In the genomic region with DNA sequence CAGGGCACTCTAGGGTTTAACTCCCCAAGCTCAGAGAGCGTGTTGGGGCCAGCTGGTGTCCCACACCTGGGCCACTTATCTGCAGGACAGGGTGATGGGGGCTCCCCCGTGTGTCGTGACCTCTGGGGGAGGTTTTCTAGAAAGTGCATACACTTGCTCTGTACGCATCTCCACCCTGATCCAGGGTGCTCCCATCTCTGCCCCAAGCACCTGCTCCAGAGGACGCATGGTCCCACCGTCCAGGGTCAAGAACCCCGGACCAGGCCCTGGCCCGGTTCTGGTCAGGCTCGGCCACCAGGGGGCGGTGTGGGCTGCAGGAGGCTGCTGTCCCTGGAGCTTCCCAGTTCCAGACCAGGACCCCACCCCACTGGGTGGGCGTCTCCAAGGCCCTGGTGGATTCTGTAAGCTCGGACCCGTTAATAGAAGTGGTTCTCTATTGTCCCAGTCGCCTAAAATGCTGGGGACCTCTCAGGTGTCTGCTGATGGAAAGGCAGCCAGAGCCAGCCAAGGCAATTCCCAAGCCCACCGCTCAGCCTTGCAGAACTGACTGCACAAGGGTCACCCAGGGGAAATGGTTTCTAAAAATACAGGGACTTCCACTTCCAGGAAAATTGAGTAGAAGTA, we compare ENCODE assay signal across 7 cellular contexts. TPM values are rescaled to one million over a fixed set of nuclear protein-coding genes. Genes with fewer than 3 reads are reported as not detected.
DNase-seq lines count a peak whose midpoint lies in the region; ATAC-seq and TF ChIP-seq lines count a peak whose summit lies in the region.

No MANE protein-coding gene starts in this region.

- no peak for ATAC-seq in GM19395 (IDR thresholded peaks at IDR 0.05; ENCODE audit: unreplicated experiment)

- no peaks in the 10 kb centered on the region for H3K27me3 ChIP-seq in neutrophil
- H3K27me3 ChIP-seq in SJCRH30, result no peaks in the 10 kb centered on the region

- H3K9me3 ChIP-seq in neutrophil (no peaks in the 10 kb centered on the region), SJCRH30 (replicated peaks) (0 out of 2 replicates have a peak, but pooled peaks cover 3% of the 10 kb centered on the region)

- DNase-seq in HFF-Myc (ENCODE audit: extremely low read depth, low read depth) (no peak), epithelial cell of esophagus (ENCODE audit: low read depth) (peak; percentile 24), SJCRH30 (no peak), NOMO-1 (lab: John Stamatoyannopoulos, UW; ENCODE audit: unreplicated experiment in 2 of 2) (no peak)
- DNase-seq in activated CD4-positive, alpha-beta T cell treated with anti-CD3 and anti-CD28 coated beads, Interleukin-2, amount 50 U/mL, for 48 hours, result peak; percentile 57

- H3K36me3 ChIP-seq in neutrophil (no peaks in the 10 kb centered on the region), SJCRH30 (no peaks in the 10 kb centered on the region)

- H3K4me1 ChIP-seq in neutrophil (ENCODE audit: control insufficient read depth in 1 of 2, insufficient read depth in 1 of 2, low read depth in 1 of 2, low read length in 1 of 2) (peaks cover 33 to 40% of the 10 kb centered on the region in 2 experiments), SJCRH30 (no peaks in the 10 kb centered on the region)

- TF ChIP-seq CTCF in HFF-Myc (IDR thresholded peaks at IDR 0.05; ENCODE audit: low read depth, low read length, missing control alignments) (peak; percentile 86), epithelial cell of esophagus (IDR thresholded peaks at IDR 0.05; ENCODE audit: insufficient read depth, low read depth, low read length, missing control alignments) (peak; percentile 79), neutrophil (IDR thresholded peaks at IDR 0.05) (peak; percentile 88)

- H3K4me3 ChIP-seq in HFF-Myc (replicated peaks; ENCODE audit: low read depth, low read length) (no peak overlapping the region), epithelial cell of esophagus (ENCODE audit: low read length) (no peak overlapping the region), neutrophil (ENCODE audit: low read depth in 1 of 2, low read length in 1 of 2) (no peak overlapping the region), SJCRH30 (no peak overlapping the region)

- H3K27ac ChIP-seq in neutrophil, result no peak overlapping the region
- no peak overlapping the region for H3K27ac ChIP-seq in SJCRH30

RNA-seq across cellular contexts. Expression of a gene that starts 34.7 kb away (rescaled TPM):
- total RNA-seq in SJCRH30 (2014; rRNA removed; shearing (Covaris generic)), result 11.2 and 11.9 TPM in 2 replicates

RNA-seq across cellular contexts. Expression of a gene that starts 43.8 kb away (rescaled TPM):
- 2.5 and 4.4 TPM in 2 replicates for total RNA-seq in SJCRH30 (2014; rRNA removed; shearing (Covaris generic))

Comparison
In these comparisons a context has a peak if more than half of its experiments do, and no peak if none do; other contexts are left out.
1. DNase-seq: peak in activated CD4-positive, alpha-beta T cell treated with anti-CD3 and anti-CD28 coated beads, Interleukin-2, amount 50 U/mL, for 48 hours (2 of 2) and epithelial cell of esophagus (single experiment); none in HFF-Myc (single experiment), SJCRH30 (0 of 2) and NOMO-1 (0 of 2).
2. Peak in every context shown above with its lines, with median percentiles within 50 percentile points of each other: CTCF ChIP-seq.